ENCODE assay signal across 8 cellular contexts in the genomic region with DNA sequence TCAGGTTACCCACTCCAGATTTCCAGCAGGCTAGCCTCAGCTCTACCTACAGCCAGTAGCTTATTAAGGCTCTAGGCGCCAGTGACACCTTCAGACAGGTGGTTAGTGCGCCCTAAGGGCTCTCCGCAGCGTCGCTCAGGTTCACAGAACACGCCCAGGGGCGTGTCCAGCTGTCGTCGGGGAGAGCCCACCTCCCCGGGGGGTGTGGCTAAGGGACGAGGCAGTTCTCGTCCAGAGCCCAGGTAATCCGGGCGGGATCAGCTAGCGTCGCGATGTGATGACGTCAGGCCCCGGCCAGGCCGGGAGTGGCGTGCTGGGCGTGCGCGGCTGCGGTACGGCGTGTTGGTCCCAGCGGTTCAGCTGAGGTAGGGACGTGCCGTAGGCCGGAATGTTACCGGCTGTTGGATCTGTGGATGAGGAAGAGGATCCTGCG. TPM values are rescaled to one million over a fixed set of nuclear protein-coding genes. Genes with fewer than 3 reads are reported as not detected.
DNase-seq lines count a peak whose midpoint lies in the region; ATAC-seq, FAIRE-seq and TF ChIP-seq lines count a peak whose summit lies in the region.
"Not testable (repeated sequence)": the region's sequence is repeated elsewhere in the genome, so short reads cannot be mapped to it uniquely, and the experiment has no call there.

A gene (plus strand): TSS at position 340 of the 433 bp plus-strand sequence. CDS start 49 bp downstream, at position 389.

- H3K36me3 Mint-ChIP-seq in nephron progenitor cell (ENCODE audit: low read depth) = not testable (repeated sequence)

- not testable (repeated sequence) for H2AFZ ChIP-seq in ACC112 (ENCODE audit: low read length, unreplicated experiment)

- not testable (repeated sequence) for H3K27ac Mint-ChIP-seq in nephron progenitor cell

- H3K4me1 Mint-ChIP-seq in nephron progenitor cell = not testable (repeated sequence)

- intact Hi-C loops in colonic mucosa (cut with DNase I); left ventricle myocardium superior (cut with micrococcal nuclease): not testable (repeated sequence)

- peak within 1 kb of the TSS; percentile 80 for H3K4me3 Mint-ChIP-seq in nephron progenitor cell

- H3K27ac ChIP-seq in ACC112 (ENCODE audit: low read depth, low read length); SJSA1: not testable (repeated sequence)
- peak within 1 kb of the TSS; percentile 60 for H3K27ac ChIP-seq in colonic mucosa

- H3K27me3 Mint-ChIP-seq in nephron progenitor cell (ENCODE audit: low read depth, poor library complexity) = not testable (repeated sequence)

- H3K9me3 Mint-ChIP-seq in nephron progenitor cell = not testable (repeated sequence)

- peak within 1 kb of the TSS in 1 of 2 donors; percentile 60 for H3K9ac ChIP-seq in colonic mucosa (ENCODE audit: low read depth in 2 of 2, low read length in 2 of 2)

- ATAC-seq in left ventricle myocardium superior = not testable (repeated sequence)

- not testable (repeated sequence) for TF ChIP-seq CTCF in colonic mucosa (IDR thresholded peaks at IDR 0.05); nephron progenitor cell (IDR thresholded peaks at IDR 0.05)

- not testable (repeated sequence) for FAIRE-seq in H54 (lab: Jason Lieb, UNC)

- not testable (repeated sequence) for H3K4me1 ChIP-seq in ACC112 (ENCODE audit: control insufficient read depth, insufficient read depth, low read length, unreplicated experiment); SJSA1 (replicated peaks); colonic mucosa

- H3K36me3 ChIP-seq in ACC112 (ENCODE audit: insufficient read depth, low read length); SJSA1; colonic mucosa: not testable (repeated sequence)

- H3K4me3 ChIP-seq in ACC112 (ENCODE audit: low read depth, low read length) (peak within 1 kb of the TSS; percentile 72), colonic mucosa (peak within 1 kb of the TSS; percentile 30)
- not testable (repeated sequence) for H3K4me3 ChIP-seq in SJSA1

- not testable (repeated sequence) for H3K9me3 ChIP-seq in SJSA1 (replicated peaks); colonic mucosa

- H3K79me2 ChIP-seq in ACC112 (ENCODE audit: control insufficient read depth, insufficient read depth, low read length, unreplicated experiment) = not testable (repeated sequence)

- not testable (repeated sequence) for H3K27me3 ChIP-seq in ACC112 (ENCODE audit: insufficient read depth, low read length); SJSA1 (replicated peaks); colonic mucosa

- 0 out of 2 replicates have a peak, but pooled peaks have one; percentile 10 for TF ChIP-seq POLR2A in H54 (IDR thresholded peaks at IDR 0.05; ENCODE audit: low read depth, low read length)

- not testable (repeated sequence) for DNase-seq in H54 (ENCODE audit: insufficient read length, low spot score)
- DNase-seq in SJSA1 (ENCODE audit: low read depth in 1 of 2, low spot score in 2 of 2) = peak in 1 of 2 experiments; percentile 1
- peak; percentile 72 for DNase-seq in activated T-cell treated with anti-CD3 and anti-CD28 coated beads, Interleukin-2, amount 50 U/mL, for 1 hour
- peak; percentile 73 for DNase-seq in colonic mucosa
- peak; percentile 74 for DNase-seq in left ventricle myocardium superior
- DNase-seq in nephron progenitor cell = peak; percentile 47
- peak; percentile 48 to 72 for DNase-seq in stimulated activated CD4-positive, alpha-beta T cell treated with anti-CD3 and anti-CD28 coated beads, Interleukin-4, amount 100 ng/mL, for 4 hours

RNA-seq across cellular contexts. Expression of the gene that starts here (rescaled TPM):
- total RNA-seq in SJSA1 (2014; rRNA removed; shearing (Covaris generic)) = 14.9 and 24.0 TPM in 2 replicates
- 10 to 100 TPM; 35.9 to 40.2 TPM for total RNA-seq in colonic mucosa
- 13.7 TPM for total RNA-seq in left ventricle myocardium superior
